ENCODE assay signal across 1 cellular context in the genomic region with DNA sequence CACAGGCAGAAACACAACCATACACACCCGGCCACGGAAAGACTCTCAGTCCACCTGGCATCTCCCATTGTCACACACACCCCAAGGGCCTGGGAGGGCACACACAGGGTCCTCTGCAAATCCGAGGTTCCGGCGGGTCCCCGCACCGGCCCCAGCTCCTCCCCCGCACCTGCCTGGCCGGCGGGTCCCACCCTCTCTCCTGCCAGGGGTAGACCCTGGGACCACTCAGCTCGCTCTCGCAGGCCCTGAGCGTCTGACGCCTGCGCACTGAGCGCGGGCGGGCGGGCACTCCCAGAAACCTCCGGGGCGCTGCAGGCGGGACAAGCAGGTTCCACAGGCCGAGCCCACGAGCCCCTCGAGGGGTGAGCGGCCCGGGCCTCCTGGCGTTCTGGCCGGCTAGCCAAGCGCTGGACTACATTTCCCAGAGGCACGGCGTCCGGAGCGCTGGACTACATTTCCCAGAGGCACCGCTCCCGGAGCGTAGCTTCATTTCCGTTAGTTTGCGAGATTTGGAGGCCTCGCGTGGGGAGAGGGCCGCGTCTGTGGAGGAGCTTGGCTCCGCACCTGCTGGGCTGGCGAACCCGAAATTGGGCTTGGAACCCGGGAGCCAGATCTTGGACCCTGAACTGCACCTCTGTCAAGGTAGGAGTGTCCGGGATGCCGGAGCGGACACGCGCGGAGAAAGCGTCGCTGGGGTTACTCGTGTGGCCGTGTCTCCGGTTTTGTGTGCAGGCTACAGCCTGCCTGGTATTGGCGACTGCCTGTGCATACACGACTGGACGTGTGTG.
TF ChIP-seq lines count a peak whose summit lies in the region.

A gene (plus strand): TSS at position 505 of the 788 bp plus-strand sequence. CDS start 10,686 bp downstream, outside the sequence.

TF ChIP-seq in HepG2, 621 proteins besides CTCF, POLR2A, EP300 and RAD21 (continued from another document and continues in another):
- TF ChIP-seq, protein P1, sequence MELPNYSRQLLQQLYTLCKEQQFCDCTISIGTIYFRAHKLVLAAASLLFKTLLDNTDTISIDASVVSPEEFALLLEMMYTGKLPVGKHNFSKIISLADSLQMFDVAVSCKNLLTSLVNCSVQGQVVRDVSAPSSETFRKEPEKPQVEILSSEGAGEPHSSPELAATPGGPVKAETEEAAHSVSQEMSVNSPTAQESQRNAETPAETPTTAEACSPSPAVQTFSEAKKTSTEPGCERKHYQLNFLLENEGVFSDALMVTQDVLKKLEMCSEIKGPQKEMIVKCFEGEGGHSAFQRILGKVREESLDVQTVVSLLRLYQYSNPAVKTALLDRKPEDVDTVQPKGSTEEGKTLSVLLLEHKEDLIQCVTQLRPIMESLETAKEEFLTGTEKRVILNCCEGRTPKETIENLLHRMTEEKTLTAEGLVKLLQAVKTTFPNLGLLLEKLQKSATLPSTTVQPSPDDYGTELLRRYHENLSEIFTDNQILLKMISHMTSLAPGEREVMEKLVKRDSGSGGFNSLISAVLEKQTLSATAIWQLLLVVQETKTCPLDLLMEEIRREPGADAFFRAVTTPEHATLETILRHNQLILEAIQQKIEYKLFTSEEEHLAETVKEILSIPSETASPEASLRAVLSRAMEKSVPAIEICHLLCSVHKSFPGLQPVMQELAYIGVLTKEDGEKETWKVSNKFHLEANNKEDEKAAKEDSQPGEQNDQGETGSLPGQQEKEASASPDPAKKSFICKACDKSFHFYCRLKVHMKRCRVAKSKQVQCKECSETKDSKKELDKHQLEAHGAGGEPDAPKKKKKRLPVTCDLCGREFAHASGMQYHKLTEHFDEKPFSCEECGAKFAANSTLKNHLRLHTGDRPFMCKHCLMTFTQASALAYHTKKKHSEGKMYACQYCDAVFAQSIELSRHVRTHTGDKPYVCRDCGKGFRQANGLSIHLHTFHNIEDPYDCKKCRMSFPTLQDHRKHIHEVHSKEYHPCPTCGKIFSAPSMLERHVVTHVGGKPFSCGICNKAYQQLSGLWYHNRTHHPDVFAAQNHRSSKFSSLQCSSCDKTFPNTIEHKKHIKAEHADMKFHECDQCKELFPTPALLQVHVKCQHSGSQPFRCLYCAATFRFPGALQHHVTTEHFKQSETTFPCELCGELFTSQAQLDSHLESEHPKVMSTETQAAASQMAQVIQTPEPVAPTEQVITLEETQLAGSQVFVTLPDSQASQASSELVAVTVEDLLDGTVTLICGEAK (IDR thresholded peaks at IDR 0.05) = no peak
- TF ChIP-seq, protein P1 (CRISPR knock-in tag; IDR thresholded peaks at IDR 0.05) = peak; percentile 92
- TF ChIP-seq AKAP8 (CRISPR knock-in tag; IDR thresholded peaks at IDR 0.05) (no peak), ZNF607 (CRISPR knock-in tag; IDR thresholded peaks at IDR 0.05; ENCODE audit: borderline replicate concordance) (peak; percentile 67), JUN (CRISPR knock-in tag; IDR thresholded peaks at IDR 0.05) (no peak), AHR (CRISPR knock-in tag; IDR thresholded peaks at IDR 0.05) (0 out of 2 replicates have a peak, but pooled peaks have one; percentile 67), KLF6 (CRISPR knock-in tag; IDR thresholded peaks at IDR 0.05) (no peak; the same call in 1 of the 2 replicates), ZNF10 (CRISPR knock-in tag; IDR thresholded peaks at IDR 0.05; ENCODE audit: borderline replicate concordance, low read depth) (no peak), RARG (CRISPR knock-in tag; IDR thresholded peaks at IDR 0.05; ENCODE audit: low read depth) (no peak), TMF1 (CRISPR knock-in tag; IDR thresholded peaks at IDR 0.05; ENCODE audit: low read depth) (peak; percentile 92), ZNF333 (CRISPR knock-in tag; IDR thresholded peaks at IDR 0.05; ENCODE audit: borderline replicate concordance) (peak; percentile 32; the same call in 1 of the 2 replicates), SYNCRIP (IDR thresholded peaks at IDR 0.05; ENCODE audit: insufficient read depth, low read depth, low read length) (no peak), ZNF720 (CRISPR knock-in tag; IDR thresholded peaks at IDR 0.05) (no peak), SOX6 (IDR thresholded peaks at IDR 0.05) (no peak), SOX6 (CRISPR knock-in tag; IDR thresholded peaks at IDR 0.05) (peak; percentile 45; the same call in 1 of the 2 replicates), MAFF (IDR thresholded peaks at IDR 0.05; ENCODE audit: low read depth, low read length) (no peak), HNF4A (CRISPR knock-in tag; IDR thresholded peaks at IDR 0.05) (no peak; the same call in 1 of the 2 replicates), HES4 (CRISPR knock-in tag; IDR thresholded peaks at IDR 0.05; ENCODE audit: borderline replicate concordance) (0 out of 2 replicates have a peak, but pooled peaks have one; percentile 10), SRSF4 (IDR thresholded peaks at IDR 0.05; ENCODE audit: low read depth, low read length, poor library complexity, severe bottlenecking) (no peak), YEATS2 (CRISPR knock-in tag; IDR thresholded peaks at IDR 0.05; ENCODE audit: borderline replicate concordance) (peak; percentile 91; the same call in 1 of the 2 replicates), ELF1 (CRISPR knock-in tag; IDR thresholded peaks at IDR 0.05) (peak; percentile 93), THYN1 (CRISPR knock-in tag; IDR thresholded peaks at IDR 0.05; ENCODE audit: borderline replicate concordance, low read depth) (no peak), SNAPC2 (CRISPR knock-in tag; IDR thresholded peaks at IDR 0.05) (peak; percentile 82), PAF1 (CRISPR knock-in tag; IDR thresholded peaks at IDR 0.05) (no peak), TBX2 (CRISPR knock-in tag; IDR thresholded peaks at IDR 0.05; ENCODE audit: borderline replicate concordance) (peak; percentile 89), RFXANK (CRISPR knock-in tag; IDR thresholded peaks at IDR 0.05) (no peak), ZFP90 (CRISPR knock-in tag; IDR thresholded peaks at IDR 0.05; ENCODE audit: borderline replicate concordance) (peak; percentile 53; the same call in 1 of the 2 replicates), RNF2 (conservative IDR thresholded peaks at IDR 0.05; ENCODE audit: low read depth) (peak; percentile 69), ZNF235 (CRISPR knock-in tag; IDR thresholded peaks at IDR 0.05; ENCODE audit: borderline replicate concordance) (no peak), ZNF598 (CRISPR knock-in tag; IDR thresholded peaks at IDR 0.05; ENCODE audit: borderline replicate concordance) (peak; percentile 92), U2AF2 (IDR thresholded peaks at IDR 0.05; ENCODE audit: low read depth, low read length) (no peak), TP53 (CRISPR knock-in tag; conservative IDR thresholded peaks at IDR 0.05) (0 out of 2 replicates have a peak, but pooled peaks have one; percentile 10), RFX5 (IDR thresholded peaks at IDR 0.05; ENCODE audit: low read depth, low read length) (no peak), ZNF879 (CRISPR knock-in tag; IDR thresholded peaks at IDR 0.05) (no peak), GZF1 (CRISPR knock-in tag; IDR thresholded peaks at IDR 0.05) (peak; percentile 76; the same call in 1 of the 2 replicates)
- TF ChIP-seq, protein P2, sequence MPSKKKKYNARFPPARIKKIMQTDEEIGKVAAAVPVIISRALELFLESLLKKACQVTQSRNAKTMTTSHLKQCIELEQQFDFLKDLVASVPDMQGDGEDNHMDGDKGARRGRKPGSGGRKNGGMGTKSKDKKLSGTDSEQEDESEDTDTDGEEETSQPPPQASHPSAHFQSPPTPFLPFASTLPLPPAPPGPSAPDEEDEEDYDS (CRISPR knock-in tag; IDR thresholded peaks at IDR 0.05) = 0 out of 2 replicates have a peak, but pooled peaks have one; percentile 46
- TF ChIP-seq, protein P3, sequence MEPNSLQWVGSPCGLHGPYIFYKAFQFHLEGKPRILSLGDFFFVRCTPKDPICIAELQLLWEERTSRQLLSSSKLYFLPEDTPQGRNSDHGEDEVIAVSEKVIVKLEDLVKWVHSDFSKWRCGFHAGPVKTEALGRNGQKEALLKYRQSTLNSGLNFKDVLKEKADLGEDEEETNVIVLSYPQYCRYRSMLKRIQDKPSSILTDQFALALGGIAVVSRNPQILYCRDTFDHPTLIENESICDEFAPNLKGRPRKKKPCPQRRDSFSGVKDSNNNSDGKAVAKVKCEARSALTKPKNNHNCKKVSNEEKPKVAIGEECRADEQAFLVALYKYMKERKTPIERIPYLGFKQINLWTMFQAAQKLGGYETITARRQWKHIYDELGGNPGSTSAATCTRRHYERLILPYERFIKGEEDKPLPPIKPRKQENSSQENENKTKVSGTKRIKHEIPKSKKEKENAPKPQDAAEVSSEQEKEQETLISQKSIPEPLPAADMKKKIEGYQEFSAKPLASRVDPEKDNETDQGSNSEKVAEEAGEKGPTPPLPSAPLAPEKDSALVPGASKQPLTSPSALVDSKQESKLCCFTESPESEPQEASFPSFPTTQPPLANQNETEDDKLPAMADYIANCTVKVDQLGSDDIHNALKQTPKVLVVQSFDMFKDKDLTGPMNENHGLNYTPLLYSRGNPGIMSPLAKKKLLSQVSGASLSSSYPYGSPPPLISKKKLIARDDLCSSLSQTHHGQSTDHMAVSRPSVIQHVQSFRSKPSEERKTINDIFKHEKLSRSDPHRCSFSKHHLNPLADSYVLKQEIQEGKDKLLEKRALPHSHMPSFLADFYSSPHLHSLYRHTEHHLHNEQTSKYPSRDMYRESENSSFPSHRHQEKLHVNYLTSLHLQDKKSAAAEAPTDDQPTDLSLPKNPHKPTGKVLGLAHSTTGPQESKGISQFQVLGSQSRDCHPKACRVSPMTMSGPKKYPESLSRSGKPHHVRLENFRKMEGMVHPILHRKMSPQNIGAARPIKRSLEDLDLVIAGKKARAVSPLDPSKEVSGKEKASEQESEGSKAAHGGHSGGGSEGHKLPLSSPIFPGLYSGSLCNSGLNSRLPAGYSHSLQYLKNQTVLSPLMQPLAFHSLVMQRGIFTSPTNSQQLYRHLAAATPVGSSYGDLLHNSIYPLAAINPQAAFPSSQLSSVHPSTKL (CRISPR knock-in tag; IDR thresholded peaks at IDR 0.05) = 0 out of 2 replicates have a peak, but pooled peaks have one; percentile 39
- TF ChIP-seq, protein P4, sequence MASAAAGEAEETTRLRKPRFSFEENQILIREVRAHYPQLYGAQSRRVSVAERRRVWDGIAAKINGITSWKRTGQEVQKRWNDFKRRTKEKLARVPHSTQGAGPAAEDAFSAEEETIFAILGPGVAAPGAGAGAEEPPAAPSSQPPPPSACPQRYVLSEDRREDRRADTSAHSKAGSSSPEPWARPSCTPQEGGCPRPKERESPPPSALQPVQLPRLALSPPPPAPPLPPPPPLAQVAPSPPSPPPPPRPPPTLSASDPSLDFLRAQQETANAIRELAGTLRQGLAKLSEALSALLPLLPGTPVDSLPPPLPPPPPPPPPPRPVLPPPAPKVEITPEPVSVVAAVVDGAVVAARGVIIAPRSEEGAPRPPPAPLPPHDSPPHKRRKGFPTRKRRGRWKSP (CRISPR knock-in tag; IDR thresholded peaks at IDR 0.05) = no peak
- TF ChIP-seq, protein P5, sequence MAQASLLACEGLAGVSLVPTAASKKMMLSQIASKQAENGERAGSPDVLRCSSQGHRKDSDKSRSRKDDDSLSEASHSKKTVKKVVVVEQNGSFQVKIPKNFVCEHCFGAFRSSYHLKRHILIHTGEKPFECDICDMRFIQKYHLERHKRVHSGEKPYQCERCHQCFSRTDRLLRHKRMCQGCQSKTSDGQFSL (CRISPR knock-in tag; IDR thresholded peaks at IDR 0.05) = no peak
- TF ChIP-seq, protein P6, sequence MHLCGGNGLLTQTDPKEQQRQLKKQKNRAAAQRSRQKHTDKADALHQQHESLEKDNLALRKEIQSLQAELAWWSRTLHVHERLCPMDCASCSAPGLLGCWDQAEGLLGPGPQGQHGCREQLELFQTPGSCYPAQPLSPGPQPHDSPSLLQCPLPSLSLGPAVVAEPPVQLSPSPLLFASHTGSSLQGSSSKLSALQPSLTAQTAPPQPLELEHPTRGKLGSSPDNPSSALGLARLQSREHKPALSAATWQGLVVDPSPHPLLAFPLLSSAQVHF (CRISPR knock-in tag; IDR thresholded peaks at IDR 0.05) = no peak
- TF ChIP-seq, protein P7, sequence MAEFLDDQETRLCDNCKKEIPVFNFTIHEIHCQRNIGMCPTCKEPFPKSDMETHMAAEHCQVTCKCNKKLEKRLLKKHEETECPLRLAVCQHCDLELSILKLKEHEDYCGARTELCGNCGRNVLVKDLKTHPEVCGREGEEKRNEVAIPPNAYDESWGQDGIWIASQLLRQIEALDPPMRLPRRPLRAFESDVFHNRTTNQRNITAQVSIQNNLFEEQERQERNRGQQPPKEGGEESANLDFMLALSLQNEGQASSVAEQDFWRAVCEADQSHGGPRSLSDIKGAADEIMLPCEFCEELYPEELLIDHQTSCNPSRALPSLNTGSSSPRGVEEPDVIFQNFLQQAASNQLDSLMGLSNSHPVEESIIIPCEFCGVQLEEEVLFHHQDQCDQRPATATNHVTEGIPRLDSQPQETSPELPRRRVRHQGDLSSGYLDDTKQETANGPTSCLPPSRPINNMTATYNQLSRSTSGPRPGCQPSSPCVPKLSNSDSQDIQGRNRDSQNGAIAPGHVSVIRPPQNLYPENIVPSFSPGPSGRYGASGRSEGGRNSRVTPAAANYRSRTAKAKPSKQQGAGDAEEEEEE (CRISPR knock-in tag; IDR thresholded peaks at IDR 0.05; ENCODE audit: borderline replicate concordance) = no peak
- TF ChIP-seq, protein P8, sequence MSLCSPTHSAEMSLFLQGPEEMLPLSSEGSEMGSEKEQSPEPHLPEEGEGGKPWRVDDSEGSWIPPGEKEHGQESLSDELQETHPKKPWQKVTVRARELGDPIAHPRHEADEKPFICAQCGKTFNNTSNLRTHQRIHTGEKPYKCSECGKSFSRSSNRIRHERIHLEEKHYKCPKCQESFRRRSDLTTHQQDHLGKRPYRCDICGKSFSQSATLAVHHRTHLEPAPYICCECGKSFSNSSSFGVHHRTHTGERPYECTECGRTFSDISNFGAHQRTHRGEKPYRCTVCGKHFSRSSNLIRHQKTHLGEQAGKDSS (CRISPR knock-in tag; IDR thresholded peaks at IDR 0.05; ENCODE audit: borderline replicate concordance, low read depth) = no peak
